In the genomic region with DNA sequence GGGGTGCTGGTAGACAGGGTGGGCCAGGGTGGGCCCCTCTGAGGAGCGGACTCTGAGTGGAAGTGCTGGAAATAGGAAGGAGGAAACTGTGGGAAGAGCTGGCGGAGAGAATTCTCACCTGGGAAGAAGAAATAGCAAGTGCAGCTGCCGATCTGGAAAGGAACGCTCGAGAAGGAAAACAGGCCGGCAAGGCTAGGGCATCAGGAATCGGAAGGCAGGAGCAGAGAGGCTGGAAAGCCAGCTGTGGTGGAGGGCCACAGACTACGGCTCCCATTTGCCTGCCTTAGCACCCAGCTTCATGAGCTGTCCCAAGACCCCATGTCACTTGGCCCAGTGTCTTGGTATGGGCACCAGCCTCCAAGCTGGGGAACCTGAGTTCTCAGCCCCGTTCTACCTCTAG, we compare ENCODE assay signal across 20 cellular contexts. TPM values are rescaled to one million over a fixed set of nuclear protein-coding genes. Genes with fewer than 3 reads are reported as not detected.
DNase-seq lines count a peak whose midpoint lies in the region; TF ChIP-seq lines count a peak whose summit lies in the region.
"Had no signal": no experiment of that assay in that cellular context is flagged by ENCODE, and none has a peak within 500 bp of the region (broad histone marks: within the 10 kb centered on the region; RNA-seq: fewer than 3 reads in every experiment).

No MANE protein-coding gene starts in this region.

- BruUV-seq in MCF 10A (replicated peaks; lab: Mats Ljungman, UMichigan), result no TSS peak
- no TSS peak for BruUV-seq in mammary epithelial cell (replicated peaks; lab: Mats Ljungman, UMichigan)

- no peaks in the 10 kb centered on the region for H3K27me3 Mint-ChIP-seq in MCF 10A (ENCODE audit: insufficient read depth, unreplicated experiment)
- no peaks in the 10 kb centered on the region for H3K27me3 Mint-ChIP-seq in neural crest cell (ENCODE audit: low read depth)
- H3K27me3 Mint-ChIP-seq: CD4-positive, alpha-beta T cell had no signal

- peak overlapping the region; percentile 72 for H3K4me2 ChIP-seq in mammary epithelial cell (ENCODE audit: insufficient read depth, low read depth, low read length)
- H3K4me2 ChIP-seq: BLaER1, KMS-11 had no signal

- TF ChIP-seq EP300 in transverse colon (IDR thresholded peaks at IDR 0.05; ENCODE audit: low read depth), result no peak

- TF ChIP-seq CTCF in breast epithelium (IDR thresholded peaks at IDR 0.05) (no peak), MCF 10A (IDR thresholded peaks at IDR 0.05; ENCODE audit: unreplicated experiment) (no peak), mammary epithelial cell (conservative IDR thresholded peaks at IDR 0.05 in 1 of 2, IDR thresholded peaks at IDR 0.05 in 1 of 2; ENCODE audit: extremely low read depth in 1 of 2, insufficient read depth in 1 of 2, low read depth in 1 of 2, low read length in 2 of 2) (no peak), neural crest cell (conservative IDR thresholded peaks at IDR 0.05) (no peak), transverse colon (IDR thresholded peaks at IDR 0.05) (no peak)

- H3K4me3 Mint-ChIP-seq in MCF 10A (ENCODE audit: unreplicated experiment) (no peak overlapping the region), neural crest cell (no peak overlapping the region)
- H3K4me3 Mint-ChIP-seq: CD4-positive, alpha-beta T cell had no signal

- H3K27me3 ChIP-seq in breast epithelium, result no peaks in the 10 kb centered on the region
- H3K27me3 ChIP-seq in mammary epithelial cell (ENCODE audit: insufficient read depth, low read length), result no peaks in the 10 kb centered on the region
- no peaks in the 10 kb centered on the region for H3K27me3 ChIP-seq in stomach smooth muscle (ENCODE audit: control insufficient read depth in 1 of 2, insufficient read depth in 2 of 2, low read length in 2 of 2)
- H3K27me3 ChIP-seq in transverse colon, result no peaks in the 10 kb centered on the region
- H3K27me3 ChIP-seq: BLaER1 had no signal

- intact Hi-C loops in breast epithelium (cut with DNase I; ENCODE audit: low total_unique reads) (loop anchor here (10.0 kb wide), 1 partner anchor 825 kb away; no protein-coding TSS in a partner anchor), MCF 10A (cut with micrococcal nuclease) (no loop called here), mammary epithelial cell (cut with micrococcal nuclease) (no loop called here), transverse colon (cut with DNase I; ENCODE audit: low total_unique reads) (no loop called here)

- H3K27ac ChIP-seq in breast epithelium (peak overlapping the region; percentile 22 to 60), mammary epithelial cell (ENCODE audit: insufficient read depth, low read depth, low read length) (no peak overlapping the region), stomach smooth muscle (ENCODE audit: low read length) (no peak overlapping the region), transverse colon (no peak overlapping the region)
- H3K27ac ChIP-seq: 22Rv1, BLaER1, HL-60, KMS-11 had no signal

- DNase-seq in breast epithelium (ENCODE audit: low spot score in 2 of 2), result no peak
- no peak for DNase-seq in MCF 10A (ENCODE audit: unreplicated experiment)
- no peak for DNase-seq in mammary epithelial cell
- DNase-seq in neural crest cell (ENCODE audit: low read depth, low spot score), result no peak
- DNase-seq in transverse colon, result no peak
- no peak for DNase-seq in NCI-H748 treated with DMSO at 0.1 percent for 48 hours (lab: John Stamatoyannopoulos, UW)
- no peak for DNase-seq in stimulated activated naive CD4-positive, alpha-beta T cell (lab: John Stamatoyannopoulos, UW)
- DNase-seq: ACHN; CD4-positive, alpha-beta T cell; H7; NCI-H146; NCI-H2029 treated with DMSO at 0.1 percent for 48 hours; NCI-H345; NCI-H524; NCI-H82 had no signal

- POLR2A ChIA-PET in MCF 10A (lab: Yijun Ruan, JAX), result no interaction called here

- 93% methylated on average over 3 of the region's 9 CpGs for WGBS in mammary epithelial cell (ENCODE audit: low coverage, missing lambda C conversion rate)
- WGBS in transverse colon (ENCODE audit: low coverage in 1 of 2), 2 donors, result 93 to 97% methylated on average over 7 to 9 of the region's 9 CpGs

- H3K4me1 Mint-ChIP-seq in MCF 10A (ENCODE audit: insufficient read depth, unreplicated experiment), result no peaks in the 10 kb centered on the region
- H3K4me1 Mint-ChIP-seq in neural crest cell, result peaks cover 57% of the 10 kb centered on the region

- H3K9me3 ChIP-seq in breast epithelium, result peaks cover 0 to 2% of the 10 kb centered on the region in 2 donors
- H3K9me3 ChIP-seq in mammary epithelial cell (replicated peaks; ENCODE audit: insufficient read depth, low read length), result no peaks in the 10 kb centered on the region
- H3K9me3 ChIP-seq in stomach smooth muscle (ENCODE audit: control insufficient read depth in 2 of 2, low read length in 2 of 2), result peaks cover 0 to 2% of the 10 kb centered on the region in 2 donors
- H3K9me3 ChIP-seq in transverse colon, result peaks cover 0 to 2% of the 10 kb centered on the region in 2 donors

- TF ChIP-seq POLR2A in breast epithelium (IDR thresholded peaks at IDR 0.05) (no peak), transverse colon (IDR thresholded peaks at IDR 0.05) (no peak)

- H3K27ac Mint-ChIP-seq in MCF 10A (ENCODE audit: low read depth, unreplicated experiment) (no peak overlapping the region), neural crest cell (ENCODE audit: unreplicated experiment) (peak overlapping the region; percentile 69)
- H3K27ac Mint-ChIP-seq: CD4-positive, alpha-beta T cell had no signal

- no peaks in the 10 kb centered on the region for H3K9me3 Mint-ChIP-seq in MCF 10A (ENCODE audit: unreplicated experiment)
- peaks cover 5% of the 10 kb centered on the region for H3K9me3 Mint-ChIP-seq in neural crest cell

- H3K4me1 ChIP-seq in breast epithelium, result no peaks in the 10 kb centered on the region
- H3K4me1 ChIP-seq in mammary epithelial cell (ENCODE audit: insufficient read depth, low read length), result peaks cover 13% of the 10 kb centered on the region
- peaks cover 14% of the 10 kb centered on the region for H3K4me1 ChIP-seq in stomach smooth muscle (ENCODE audit: control insufficient read depth, insufficient read depth, low read length)
- no peaks in the 10 kb centered on the region for H3K4me1 ChIP-seq in transverse colon

- peak overlapping the region in 2 of 3 donors; percentile 37 to 50 for H3K4me3 ChIP-seq in breast epithelium
- no peak overlapping the region for H3K4me3 ChIP-seq in mammary epithelial cell (replicated peaks in 1 of 3; ENCODE audit: insufficient read depth in 1 of 3, low read depth in 2 of 3, low read length in 3 of 3)
- H3K4me3 ChIP-seq in stomach smooth muscle (ENCODE audit: low read length in 2 of 2), result peak overlapping the region; percentile 68 to 72
- H3K4me3 ChIP-seq in transverse colon, result no peak overlapping the region
- H3K4me3 ChIP-seq: BLaER1 had no signal

- H4K20me1 ChIP-seq in mammary epithelial cell (ENCODE audit: insufficient read depth, low read length), result no peaks in the 10 kb centered on the region
- H4K20me1 ChIP-seq: BLaER1 had no signal

- no peak overlapping the region for H3K9ac ChIP-seq in mammary epithelial cell (ENCODE audit: insufficient read depth, low read length)
- H3K9ac ChIP-seq in stomach smooth muscle (ENCODE audit: low read length in 2 of 2), result no peak overlapping the region
- H3K9ac ChIP-seq: BLaER1, KMS-11 had no signal

- no peak overlapping the region for H2AFZ ChIP-seq in mammary epithelial cell (ENCODE audit: low read depth, low read length)

- H3K36me3 Mint-ChIP-seq in MCF 10A (ENCODE audit: insufficient read depth, unreplicated experiment) (peaks cover 31% of the 10 kb centered on the region), neural crest cell (ENCODE audit: low read depth) (peaks cover 25% of the 10 kb centered on the region)

- no peaks in the 10 kb centered on the region for H3K79me2 ChIP-seq in mammary epithelial cell (ENCODE audit: insufficient read depth, low read length)

- CTCF ChIA-PET in MCF 10A (lab: Yijun Ruan, JAX) (no interaction called here), mammary epithelial cell (lab: Charles Lee; ENCODE audit: low non-redundant PET) (no interaction called here)

- dilution Hi-C loops in mammary epithelial cell (cut with HindIII; ENCODE audit: low sequenced_read_pairs), result no loop called here

- H3K36me3 ChIP-seq in breast epithelium (no peaks in the 10 kb centered on the region), mammary epithelial cell (ENCODE audit: insufficient read depth, low read length) (no peaks in the 10 kb centered on the region), stomach smooth muscle (ENCODE audit: control insufficient read depth in 2 of 2, insufficient read depth in 2 of 2, low read length in 2 of 2) (peaks cover 3 to 6% of the 10 kb centered on the region in 2 donors), transverse colon (peaks cover 0 to 10% (median 0%) of the 10 kb centered on the region in 4 donors)

- in situ Hi-C loops in mammary epithelial cell (cut with MboI; ENCODE audit: low sequenced_read_pairs in 2 of 2), result no loop called here
- in situ Hi-C loops in transverse colon (cut with MboI; ENCODE audit: low pct_ligation_motif_present in 1 of 4, low pct_unique_long_range_greater_than_20kb in 1 of 4, low sequenced_read_pairs in 3 of 4), result no loop called here

RNA-seq across cellular contexts. Expression of gene DCTD, which starts 37.3 kb away (rescaled TPM):
- total RNA-seq in breast epithelium, result 10 to 100 TPM; 46.0 to 75.2 (median 48.2) TPM
- total RNA-seq in MCF 10A (2022), result 168 and 180 TPM in 2 replicates
- 100 to 1,000 TPM in 1 of 2 donors, 10 to 100 TPM in 1; 71.3 to 121 TPM for total RNA-seq in mammary epithelial cell
- 105 TPM for polyA plus RNA-seq in mammary epithelial cell
- 163 TPM for polyA minus RNA-seq in mammary epithelial cell
- 120 and 122 TPM in 2 replicates for total RNA-seq in neural crest cell
- 10 to 100 TPM in 3 of 4 donors, 1 to 10 TPM in 1; 3.4 to 35.9 (median 24.9) TPM for total RNA-seq in transverse colon

Comparison
In these comparisons a context has a peak if more than half of its experiments do, and no peak if none do; other contexts are left out.
1. H3K27ac ChIP-seq: peak in breast epithelium (2 of 2); none in mammary epithelial cell (single experiment), stomach smooth muscle (single experiment) and transverse colon (0 of 4).
2. H3K4me3 ChIP-seq: peak in breast epithelium (2 of 3) and stomach smooth muscle (2 of 2); none in mammary epithelial cell (0 of 3) and transverse colon (0 of 4).